ENCODE assay signal across 8 cellular contexts in the genomic region with DNA sequence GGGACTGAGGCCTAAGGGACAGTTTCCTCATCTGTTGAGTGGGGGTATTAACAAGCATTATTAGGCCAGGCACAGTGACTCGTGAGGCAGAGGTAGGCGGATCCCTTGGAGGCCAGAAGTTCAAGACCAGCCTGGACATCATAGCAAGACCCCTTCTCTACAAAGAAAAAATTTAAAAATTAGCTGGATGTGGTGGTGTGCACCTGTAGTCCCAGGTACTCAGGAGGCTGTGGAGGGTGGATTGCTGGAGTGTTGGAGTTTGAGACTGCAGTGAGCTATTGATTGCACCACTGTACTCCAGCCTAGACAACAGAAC. TPM values are rescaled to one million over a fixed set of nuclear protein-coding genes. Genes with fewer than 3 reads are reported as not detected.
A peak's percentile ranks its signal among the peaks of the same experiment; 100 is the strongest.
DNase-seq lines count a peak whose midpoint lies in the region; ATAC-seq and TF ChIP-seq lines count a peak whose summit lies in the region.

No MANE protein-coding gene starts in this region.

- peak overlapping the region; percentile 79 for H3K4me2 ChIP-seq in HCT116 (ENCODE audit: low read length)

- H3K36me3 ChIP-seq in HCT116 (ENCODE audit: control insufficient read depth in 1 of 2, insufficient read depth in 2 of 2, low read length in 2 of 2) (no peaks in the 10 kb centered on the region), lower lobe of right lung (no peaks in the 10 kb centered on the region)

- H3K27me3 ChIP-seq in HCT116 (ENCODE audit: insufficient read depth, low read length) (no peaks in the 10 kb centered on the region), lower lobe of right lung (ENCODE audit: low read depth) (no peaks in the 10 kb centered on the region)

- no peaks in the 10 kb centered on the region for H3K79me2 ChIP-seq in HCT116 (ENCODE audit: insufficient read depth, low read length)

- H3K4me3 Mint-ChIP-seq in activated naive CD8-positive, alpha-beta T cell treated with anti-CD3 and anti-CD28 coated beads, Interleukin-2, amount 10 ng/mL, durations not matched to agents 7 days and 5 days, result peak overlapping the region; percentile 1
- H3K4me3 Mint-ChIP-seq in stimulated activated naive B cell treated with anti-CD40 and anti-IgM and Interleukin-4, amounts not matched to agents 10 μg/mL and 1 μg/mL and 100 μg/mL, for 72 hours, result peak overlapping the region in 1 of 2 donors; percentile 73

- intact Hi-C loops in HCT116 (cut with micrococcal nuclease) (no loop called here), lower lobe of right lung (cut with DNase I) (no loop called here)

- H3K9me2 ChIP-seq in HCT116 (ENCODE audit: insufficient read depth), result no peaks in the 10 kb centered on the region

- POLR2A ChIA-PET in HCT116 (lab: Charles Lee), result interaction anchor here (0.8 to 4.1 kb wide), 2 partner anchors 11 to 17 kb away, joined by 4 to 72 read pairs; a partner anchor contains a TSS
- POLR2A ChIA-PET in activated naive CD8-positive, alpha-beta T cell treated with anti-CD3 and anti-CD28 coated beads, Interleukin-2, amount 10 ng/mL, durations not matched to agents 7 days and 5 days (lab: Charles Lee), result interaction anchor here (1.8 to 3.1 kb wide), 2 partner anchors 11 to 22 kb away, joined by 5 to 30 read pairs; a partner anchor contains a TSS

- no peaks in the 10 kb centered on the region for H3K9me3 Mint-ChIP-seq in activated naive CD8-positive, alpha-beta T cell treated with anti-CD3 and anti-CD28 coated beads, Interleukin-2, amount 10 ng/mL, durations not matched to agents 7 days and 5 days
- H3K9me3 Mint-ChIP-seq in stimulated activated naive B cell treated with anti-CD40 and anti-IgM and Interleukin-4, amounts not matched to agents 10 μg/mL and 1 μg/mL and 100 μg/mL, for 72 hours, result no peaks in the 10 kb centered on the region

- peaks cover 22% of the 10 kb centered on the region for H3K4me1 Mint-ChIP-seq in activated naive CD8-positive, alpha-beta T cell treated with anti-CD3 and anti-CD28 coated beads, Interleukin-2, amount 10 ng/mL, durations not matched to agents 7 days and 5 days
- peaks cover 29 to 51% of the 10 kb centered on the region in 2 donors for H3K4me1 Mint-ChIP-seq in stimulated activated naive B cell treated with anti-CD40 and anti-IgM and Interleukin-4, amounts not matched to agents 10 μg/mL and 1 μg/mL and 100 μg/mL, for 72 hours

- DNase-seq in HCT116 (ENCODE audit: low read depth, low spot score) (no peak), lower lobe of right lung (no peak), A172 (ENCODE audit: low spot score) (no peak), NCI-H2029 (lab: John Stamatoyannopoulos, UW) (no peak), activated gamma-delta T cell (lab: John Stamatoyannopoulos, UW) (no peak)
- no peak for DNase-seq in activated naive CD8-positive, alpha-beta T cell treated with anti-CD3 and anti-CD28 coated beads, Interleukin-2, amount 10 ng/mL, durations not matched to agents 7 days and 5 days
- DNase-seq in stimulated activated naive B cell treated with anti-CD40 and anti-IgM and Interleukin-4, amounts not matched to agents 10 μg/mL and 1 μg/mL and 100 μg/mL, for 72 hours, result no peak

- CTCF ChIA-PET in HCT116 (lab: Charles Lee), result interaction anchor here (1.0 to 2.8 kb wide), 2 partner anchors 17 to 22 kb away, joined by 4 to 11 read pairs; no protein-coding TSS in a partner anchor

- H3K4me1 ChIP-seq in HCT116 (ENCODE audit: control insufficient read depth in 1 of 2, insufficient read depth in 2 of 2, low read length in 2 of 2) (peaks cover 22 to 48% of the 10 kb centered on the region in 2 experiments), lower lobe of right lung (peaks cover 32% of the 10 kb centered on the region)

- no peak for TF ChIP-seq POLR2A in HCT116 (IDR thresholded peaks at IDR 0.05; ENCODE audit: borderline replicate concordance, extremely low read depth, insufficient read depth, insufficient read length)

- H3K9ac ChIP-seq in HCT116 (ENCODE audit: low read length), result peak overlapping the region; percentile 77

- H4K20me1 ChIP-seq in HCT116 (ENCODE audit: insufficient read depth), result no peaks in the 10 kb centered on the region

- H2AFZ ChIP-seq in HCT116 (ENCODE audit: low read depth, low read length, poor library complexity, severe bottlenecking), result no peak overlapping the region

- RAD21 ChIA-PET in HCT116 (lab: Charles Lee; ENCODE audit: low non-redundant PET in 1 of 2, low total read pairs in 2 of 2, uncharacterized antibody in 2 of 2, unreplicated experiment in 2 of 2), result no interaction called here

- TF ChIP-seq RAD21 in HCT116 (IDR thresholded peaks at IDR 0.05; ENCODE audit: low read depth), result no peak

- H3K27ac ChIP-seq in HCT116 (ENCODE audit: low read depth, low read length), result peak overlapping the region; percentile 82
- peak overlapping the region; percentile 90 for H3K27ac ChIP-seq in lower lobe of right lung

- no peak for TF ChIP-seq CTCF in HCT116 (IDR thresholded peaks at IDR 0.05 in 2 of 3, conservative IDR thresholded peaks at IDR 0.05 in 1 of 3; ENCODE audit: borderline replicate concordance in 1 of 3, insufficient read depth in 1 of 3, low read depth in 2 of 3, low read length in 2 of 3)
- no peak for TF ChIP-seq CTCF in lower lobe of right lung (IDR thresholded peaks at IDR 0.05)

- H3K36me3 Mint-ChIP-seq in activated naive CD8-positive, alpha-beta T cell treated with anti-CD3 and anti-CD28 coated beads, Interleukin-2, amount 10 ng/mL, durations not matched to agents 7 days and 5 days, result no peaks in the 10 kb centered on the region
- H3K36me3 Mint-ChIP-seq in stimulated activated naive B cell treated with anti-CD40 and anti-IgM and Interleukin-4, amounts not matched to agents 10 μg/mL and 1 μg/mL and 100 μg/mL, for 72 hours, result peaks cover 0 to 2% of the 10 kb centered on the region in 2 donors

- H3K27ac Mint-ChIP-seq in activated naive CD8-positive, alpha-beta T cell treated with anti-CD3 and anti-CD28 coated beads, Interleukin-2, amount 10 ng/mL, durations not matched to agents 7 days and 5 days, result no peak overlapping the region
- peak overlapping the region; percentile 98 for H3K27ac Mint-ChIP-seq in stimulated activated naive B cell treated with anti-CD40 and anti-IgM and Interleukin-4, amounts not matched to agents 10 μg/mL and 1 μg/mL and 100 μg/mL, for 72 hours

- peaks cover 33% of the 10 kb centered on the region for H3K27me3 Mint-ChIP-seq in activated naive CD8-positive, alpha-beta T cell treated with anti-CD3 and anti-CD28 coated beads, Interleukin-2, amount 10 ng/mL, durations not matched to agents 7 days and 5 days
- peaks cover 0 to 6% of the 10 kb centered on the region in 2 donors for H3K27me3 Mint-ChIP-seq in stimulated activated naive B cell treated with anti-CD40 and anti-IgM and Interleukin-4, amounts not matched to agents 10 μg/mL and 1 μg/mL and 100 μg/mL, for 72 hours

- ATAC-seq in HCT116 (no peak), lower lobe of right lung (no peak), GM21423 (IDR thresholded peaks at IDR 0.05; ENCODE audit: unreplicated experiment) (no peak)
- no peak for ATAC-seq in activated naive CD8-positive, alpha-beta T cell treated with anti-CD3 and anti-CD28 coated beads, Interleukin-2, amount 10 ng/mL, durations not matched to agents 7 days and 5 days (ENCODE audit: low read depth)
- ATAC-seq in stimulated activated naive B cell treated with anti-CD40 and anti-IgM and Interleukin-4, amounts not matched to agents 10 μg/mL and 1 μg/mL and 100 μg/mL, for 72 hours (replicated peaks), result no peak

- H3K4me3 ChIP-seq in HCT116 (replicated peaks in 1 of 2; ENCODE audit: low read depth in 1 of 2, low read length in 2 of 2) (peak overlapping the region in 1 of 2 experiments; percentile 43; a peak in 1 of 4 replicates), lower lobe of right lung (no peak overlapping the region)

- no TSS peak for BruUV-seq in HCT116 (replicated peaks; lab: Mats Ljungman, UMichigan)

- H3K9me3 ChIP-seq in HCT116 (ENCODE audit: control insufficient read depth in 1 of 2, insufficient read depth in 1 of 2, low read depth in 1 of 2, low read length in 2 of 2), result peaks cover 0 to 2% of the 10 kb centered on the region in 2 experiments; a peak in 1 of 4 replicates
- H3K9me3 ChIP-seq in lower lobe of right lung, result no peaks in the 10 kb centered on the region

TF ChIP-seq in HCT116, 20 proteins besides CTCF, POLR2A, EP300 and RAD21:
- peak; percentile 30; the same call in 1 of the 2 replicates for TF ChIP-seq ZFX (IDR thresholded peaks at IDR 0.05)
- TF ChIP-seq CBX3 (IDR thresholded peaks at IDR 0.05; ENCODE audit: low read depth), result no peak

RNA-seq across cellular contexts. Expression of a gene that starts 11.3 kb away (rescaled TPM):
- total RNA-seq in HCT116 (2021; ENCODE audit: unreplicated experiment) (12.6 TPM), lower lobe of right lung (18.0 TPM)
- 84.7 and 216 TPM in 2 replicates for polyA plus RNA-seq in HCT116 (2012)
- 10 to 100 TPM; 68.7 to 69.4 TPM for total RNA-seq in activated naive CD8-positive, alpha-beta T cell treated with anti-CD3 and anti-CD28 coated beads, Interleukin-2, amount 10 ng/mL, durations not matched to agents 7 days and 5 days
- total RNA-seq in A172 (2014; rRNA removed; shearing (Covaris generic)), result 0.17 TPM in 1 of 2 replicates, not detected in the other

RNA-seq across cellular contexts. Expression of a gene that starts 32.7 kb away (rescaled TPM):
- total RNA-seq in HCT116 (2021; ENCODE audit: unreplicated experiment), result 103 TPM
- 96.9 and 130 TPM in 2 replicates for polyA plus RNA-seq in HCT116 (2012)
- total RNA-seq in activated naive CD8-positive, alpha-beta T cell treated with anti-CD3 and anti-CD28 coated beads, Interleukin-2, amount 10 ng/mL, durations not matched to agents 7 days and 5 days, result 10 to 100 TPM; 63.1 to 63.3 TPM
- 41.6 TPM for total RNA-seq in lower lobe of right lung
- total RNA-seq in A172 (2014; rRNA removed; shearing (Covaris generic)), result 45.5 and 60.2 TPM in 2 replicates

RNA-seq across cellular contexts. Expression of a gene that starts 40.4 kb away (rescaled TPM):
- total RNA-seq in HCT116 (2021; ENCODE audit: unreplicated experiment), result 21.7 TPM
- 30.2 and 32.4 TPM in 2 replicates for polyA plus RNA-seq in HCT116 (2012)
- 1 to 10 TPM; 3.0 to 3.3 TPM for total RNA-seq in activated naive CD8-positive, alpha-beta T cell treated with anti-CD3 and anti-CD28 coated beads, Interleukin-2, amount 10 ng/mL, durations not matched to agents 7 days and 5 days
- 16.2 TPM for total RNA-seq in lower lobe of right lung
- total RNA-seq in A172 (2014; rRNA removed; shearing (Covaris generic)), result 3.4 and 7.7 TPM in 2 replicates

RNA-seq across cellular contexts. Expression of a gene that starts 41.8 kb away (rescaled TPM):
- 5.2 TPM for total RNA-seq in HCT116 (2021; ENCODE audit: unreplicated experiment)
- polyA plus RNA-seq in HCT116 (2012), result 2.2 and 2.6 TPM in 2 replicates
- 1 to 10 TPM; 5.8 to 6.1 TPM for total RNA-seq in activated naive CD8-positive, alpha-beta T cell treated with anti-CD3 and anti-CD28 coated beads, Interleukin-2, amount 10 ng/mL, durations not matched to agents 7 days and 5 days
- 1.8 TPM for total RNA-seq in lower lobe of right lung
- total RNA-seq in A172 (2014; rRNA removed; shearing (Covaris generic)), result 0.31 and 3.6 TPM in 2 replicates

RNA-seq across cellular contexts. Expression of a gene that starts 50.0 kb away (rescaled TPM):
- 30.5 TPM for total RNA-seq in HCT116 (2021; ENCODE audit: unreplicated experiment)
- 9.4 and 11.6 TPM in 2 replicates for polyA plus RNA-seq in HCT116 (2012)
- total RNA-seq in activated naive CD8-positive, alpha-beta T cell treated with anti-CD3 and anti-CD28 coated beads, Interleukin-2, amount 10 ng/mL, durations not matched to agents 7 days and 5 days, result 1 to 10 TPM; 6.0 to 6.3 TPM
- 4.5 TPM for total RNA-seq in lower lobe of right lung
- 15.2 TPM in 2 replicates for total RNA-seq in A172 (2014; rRNA removed; shearing (Covaris generic))

Comparison
In these comparisons a context has a peak if more than half of its experiments do, and no peak if none do; other contexts are left out.
1. RNA of a gene that starts 11.3 kb away (total RNA-seq): 68.7 to 69.4 TPM in activated naive CD8-positive, alpha-beta T cell treated with anti-CD3 and anti-CD28 coated beads, Interleukin-2, amount 10 ng/mL, durations not matched to agents 7 days and 5 days, 18.0 TPM in lower lobe of right lung (single experiment) and 12.6 TPM in HCT116 (single experiment); 0.17 TPM in A172; every median in the first group is over 10 times any median in the second.